In genomic region chr12:112413846-112414625, GRCh38 we compare ENCODE assay signal across 16 cellular contexts. TPM values are rescaled to one million over a fixed set of nuclear protein-coding genes. Genes with fewer than 3 reads are reported as not detected.
DNase-seq lines count a peak whose midpoint lies in the region; ATAC-seq and TF ChIP-seq lines count a peak whose summit lies in the region.
"Had no signal": no experiment of that assay in that cellular context is flagged by ENCODE, and none has a peak within 500 bp of the region (broad histone marks: within the 10 kb centered on the region; RNA-seq: fewer than 3 reads in every experiment).

No MANE protein-coding gene starts in this region.

- no peaks in the 10 kb centered on the region for H3K27me3 ChIP-seq in stomach
- H3K27me3 ChIP-seq: BLaER1 had no signal

- no peak for TF ChIP-seq CTCF in stomach (IDR thresholded peaks at IDR 0.05)

- peak overlapping the region in 1 of 4 donors; percentile 24 for H3K4me3 ChIP-seq in stomach
- H3K4me3 ChIP-seq: BLaER1 had no signal

- H3K27ac Mint-ChIP-seq in activated naive CD4-positive, alpha-beta T cell treated with anti-CD3 and anti-CD28 coated beads for 36 hours = no peak overlapping the region

- DNase-seq in KG1 (lab: John Stamatoyannopoulos, UW) (peak; percentile 21), OCI-M1 (lab: John Stamatoyannopoulos, UW) (peak; percentile 89), dedifferentiated amniotic fluid mesenchymal stem cell (ENCODE audit: extremely low spot score) (peak; percentile 14), stomach (no peak)
- no peak for DNase-seq in activated naive CD4-positive, alpha-beta T cell treated with anti-CD3 and anti-CD28 coated beads for 36 hours
- no peak for DNase-seq in activated naive CD4-positive, alpha-beta T cell treated with Interleukin-2 at 50 U/mL for 16 hours
- DNase-seq: DMS153, EL, H7, NCI-H1092, NCI-H1694, NCI-H345, NCI-H526 treated with DMSO at 0.1 percent for 48 hours, SHP77 had no signal

- ATAC-seq in GM21576 (IDR thresholded peaks at IDR 0.05; ENCODE audit: unreplicated experiment) = no peak

- H3K4me1 ChIP-seq in stomach = peaks cover 0 to 36% (median 19%) of the 10 kb centered on the region in 4 donors

- intact Hi-C loops in stomach (cut with DNase I; ENCODE audit: low total_unique reads) = no loop called here
- intact Hi-C loops in activated naive CD4-positive, alpha-beta T cell treated with anti-CD3 and anti-CD28 coated beads for 36 hours (cut with micrococcal nuclease) = loop anchor here (10.0 kb wide), 1 partner anchor 819 kb away; the partner anchor contains the start of gene ATXN2

- H3K27me3 Mint-ChIP-seq in activated naive CD4-positive, alpha-beta T cell treated with anti-CD3 and anti-CD28 coated beads for 36 hours (ENCODE audit: low read depth) = no peaks in the 10 kb centered on the region

- no peaks in the 10 kb centered on the region for H3K9me3 ChIP-seq in stomach
- H3K9me3 ChIP-seq: BLaER1 had no signal

- TF ChIP-seq EP300 in stomach (IDR thresholded peaks at IDR 0.05) = no peak

- peak overlapping the region; percentile 9 to 64 (median 56) for H3K27ac ChIP-seq in stomach
- H3K27ac ChIP-seq: BLaER1 had no signal

- CTCF ChIA-PET in activated naive CD4-positive, alpha-beta T cell treated with anti-CD3 and anti-CD28 coated beads for 36 hours (lab: Charles Lee) = interaction anchor here (0.7 to 0.9 kb wide), 2 partner anchors 9 to 568 kb away, joined by 3 read pairs; no protein-coding TSS in a partner anchor

- H3K36me3 ChIP-seq in stomach = no peaks in the 10 kb centered on the region
- H3K36me3 ChIP-seq: BLaER1 had no signal

- H3K36me3 Mint-ChIP-seq in activated naive CD4-positive, alpha-beta T cell treated with anti-CD3 and anti-CD28 coated beads for 36 hours (ENCODE audit: low read depth) = peaks cover 11% of the 10 kb centered on the region

- no peak for TF ChIP-seq POLR2A in stomach (IDR thresholded peaks at IDR 0.05)

- H3K4me1 Mint-ChIP-seq in activated naive CD4-positive, alpha-beta T cell treated with anti-CD3 and anti-CD28 coated beads for 36 hours (ENCODE audit: low read depth) = peaks cover 14% of the 10 kb centered on the region

- H3K9me3 Mint-ChIP-seq in activated naive CD4-positive, alpha-beta T cell treated with anti-CD3 and anti-CD28 coated beads for 36 hours = no peaks in the 10 kb centered on the region

- H3K4me3 Mint-ChIP-seq in activated naive CD4-positive, alpha-beta T cell treated with anti-CD3 and anti-CD28 coated beads for 36 hours = no peak overlapping the region

- WGBS in stomach, 5 donors = 15 to 31% (median 25%) methylated on average over 2 of the region's 2 CpGs

RNA-seq across cellular contexts. Expression of gene RPL6, which starts 4.6 kb away (rescaled TPM):
- 1,000 to 10,000 TPM in 2 of 5 donors, 100 to 1,000 TPM in 3; 479 to 1,135 (median 807) TPM for total RNA-seq in stomach
- 1,000 to 10,000 TPM; 2,600 to 3,271 (median 2,737) TPM for polyA plus RNA-seq in stomach
- total RNA-seq in activated naive CD4-positive, alpha-beta T cell treated with anti-CD3 and anti-CD28 coated beads for 36 hours = 1,000 to 10,000 TPM; 2,358 to 2,432 TPM

RNA-seq across cellular contexts. Expression of gene PTPN11, which starts 4.7 kb away (rescaled TPM):
- 100 to 1,000 TPM in 2 of 5 donors, 10 to 100 TPM in 3; 16.3 to 114 (median 100.0) TPM for total RNA-seq in stomach
- polyA plus RNA-seq in stomach = 10 to 100 TPM; 17.4 to 69.5 (median 65.4) TPM
- 100 to 1,000 TPM; 137 to 141 TPM for total RNA-seq in activated naive CD4-positive, alpha-beta T cell treated with anti-CD3 and anti-CD28 coated beads for 36 hours

RNA-seq across cellular contexts. Expression of gene HECTD4, which starts 31.8 kb away (rescaled TPM):
- total RNA-seq in stomach = 100 to 1,000 TPM in 1 of 5 donors, 10 to 100 TPM in 4; 56.7 to 375 (median 89.5) TPM
- 10 to 100 TPM in 1 of 3 donors, 1 to 10 TPM in 2; 3.2 to 11.0 (median 7.9) TPM for polyA plus RNA-seq in stomach
- total RNA-seq in activated naive CD4-positive, alpha-beta T cell treated with anti-CD3 and anti-CD28 coated beads for 36 hours = 10 to 100 TPM; 17.6 to 19.2 TPM

Comparison
In these comparisons a context has a peak if more than half of its experiments do, and no peak if none do; other contexts are left out.
1. DNase-seq: peak in KG1 (single experiment), OCI-M1 (single experiment) and dedifferentiated amniotic fluid mesenchymal stem cell (single experiment); none in stomach (single experiment), activated naive CD4-positive, alpha-beta T cell treated with anti-CD3 and anti-CD28 coated beads for 36 hours (single experiment) and activated naive CD4-positive, alpha-beta T cell treated with Interleukin-2 at 50 U/mL for 16 hours (single experiment).